In genomic region chr12:131928080-131928764, GRCh38 we compare ENCODE assay signal across 1 cellular context.
TF ChIP-seq lines count a peak whose summit lies in the region.

No MANE protein-coding gene starts in this region.

TF ChIP-seq in K562, 482 proteins besides CTCF, POLR2A, EP300 and RAD21 (continued from another document and continues in another):
- TF ChIP-seq PBX2 (CRISPR knock-in tag; IDR thresholded peaks at IDR 0.05; ENCODE audit: low read depth) = no peak
- TF ChIP-seq PBX2 (tag; conservative IDR thresholded peaks at IDR 0.05; ENCODE audit: low read depth) = no peak
- TF ChIP-seq ZNF695 (CRISPR knock-in tag; IDR thresholded peaks at IDR 0.05) = no peak
- TF ChIP-seq TBL1XR1 (IDR thresholded peaks at IDR 0.05; ENCODE audit: low read length in 2 of 2) = no peak
- TF ChIP-seq KLF16 (IDR thresholded peaks at IDR 0.05) = no peak
- no peak for TF ChIP-seq ZNF551 (CRISPR knock-in tag; IDR thresholded peaks at IDR 0.05)
- 0 out of 2 replicates have a peak, but pooled peaks have one; percentile 34 for TF ChIP-seq NFRKB (IDR thresholded peaks at IDR 0.05; ENCODE audit: low read depth)
- TF ChIP-seq AFF4 (CRISPR knock-in tag; IDR thresholded peaks at IDR 0.05) = no peak
- TF ChIP-seq CBX1 (IDR thresholded peaks at IDR 0.05; ENCODE audit: low read depth) = no peak
- no peak for TF ChIP-seq ZNF184 (CRISPR knock-in tag; IDR thresholded peaks at IDR 0.05)
- TF ChIP-seq RUNX1 (IDR thresholded peaks at IDR 0.05; ENCODE audit: low read depth) = no peak
- no peak for TF ChIP-seq ZNF277 (CRISPR knock-in tag; IDR thresholded peaks at IDR 0.05; ENCODE audit: borderline replicate concordance)
- TF ChIP-seq ZNF354B (CRISPR knock-in tag; IDR thresholded peaks at IDR 0.05) = no peak
- no peak for TF ChIP-seq TBP (optimal IDR thresholded peaks at IDR 0.05; ENCODE audit: low read depth, low read length)
- TF ChIP-seq MTA2 (IDR thresholded peaks at IDR 0.05; ENCODE audit: low read depth) = no peak
- TF ChIP-seq PCBP2 (IDR thresholded peaks at IDR 0.05; ENCODE audit: low read depth, low read length, poor library complexity, severe bottlenecking) = no peak
- no peak for TF ChIP-seq POLR3G (IDR thresholded peaks at IDR 0.05; ENCODE audit: extremely low read depth, insufficient read length, insufficient replicate concordance)
- no peak for TF ChIP-seq KAT8 (IDR thresholded peaks at IDR 0.05; ENCODE audit: low read depth)
- no peak for TF ChIP-seq ZFP1 (CRISPR knock-in tag; IDR thresholded peaks at IDR 0.05)
- 0 out of 2 replicates have a peak, but pooled peaks have one; percentile 25 for TF ChIP-seq THRAP3 (IDR thresholded peaks at IDR 0.05; ENCODE audit: borderline replicate concordance)
- no peak for TF ChIP-seq BRF2 (IDR thresholded peaks at IDR 0.05; ENCODE audit: borderline replicate concordance, insufficient read depth, insufficient read length)
- TF ChIP-seq ZFX (CRISPR knock-in tag; IDR thresholded peaks at IDR 0.05) = no peak
- TF ChIP-seq TFAP4 (CRISPR knock-in tag; IDR thresholded peaks at IDR 0.05; ENCODE audit: borderline replicate concordance) = no peak
- no peak for TF ChIP-seq HOMEZ (CRISPR knock-in tag; IDR thresholded peaks at IDR 0.05)
- no peak for TF ChIP-seq ZNF507 (tag; conservative IDR thresholded peaks at IDR 0.05)
- no peak for TF ChIP-seq ZNF41 (CRISPR knock-in tag; conservative IDR thresholded peaks at IDR 0.05)
- TF ChIP-seq PURB (CRISPR knock-in tag; IDR thresholded peaks at IDR 0.05; ENCODE audit: low read depth) = no peak
- TF ChIP-seq STAT6 (CRISPR knock-in tag; IDR thresholded peaks at IDR 0.05) = no peak
- TF ChIP-seq FOXK2 (conservative IDR thresholded peaks at IDR 0.05 in 1 of 2, IDR thresholded peaks at IDR 0.05 in 1 of 2; ENCODE audit: low read depth in 2 of 2) = peak in 1 of 2 experiments; percentile 53; a peak in 1 of 4 replicates
- no peak for TF ChIP-seq PTBP1 (IDR thresholded peaks at IDR 0.05; ENCODE audit: low read depth, low read length)
- TF ChIP-seq ZNF280B (CRISPR knock-in tag; IDR thresholded peaks at IDR 0.05) = no peak
- no peak for TF ChIP-seq TSC22D4 (tag; IDR thresholded peaks at IDR 0.05)
- no peak for TF ChIP-seq ZNF583 (CRISPR knock-in tag; IDR thresholded peaks at IDR 0.05)
- TF ChIP-seq MCM5 (IDR thresholded peaks at IDR 0.05; ENCODE audit: low read depth) = no peak
- no peak for TF ChIP-seq CUX1 (CRISPR knock-in tag; IDR thresholded peaks at IDR 0.05)
- TF ChIP-seq DNMT1 (IDR thresholded peaks at IDR 0.05) = no peak
- TF ChIP-seq MCM2 (IDR thresholded peaks at IDR 0.05; ENCODE audit: low read depth) = no peak
- TF ChIP-seq HOXB6 (CRISPR knock-in tag; IDR thresholded peaks at IDR 0.05; ENCODE audit: borderline replicate concordance) = no peak
